8 cellular contexts compared by ENCODE assay signal in the genomic region with DNA sequence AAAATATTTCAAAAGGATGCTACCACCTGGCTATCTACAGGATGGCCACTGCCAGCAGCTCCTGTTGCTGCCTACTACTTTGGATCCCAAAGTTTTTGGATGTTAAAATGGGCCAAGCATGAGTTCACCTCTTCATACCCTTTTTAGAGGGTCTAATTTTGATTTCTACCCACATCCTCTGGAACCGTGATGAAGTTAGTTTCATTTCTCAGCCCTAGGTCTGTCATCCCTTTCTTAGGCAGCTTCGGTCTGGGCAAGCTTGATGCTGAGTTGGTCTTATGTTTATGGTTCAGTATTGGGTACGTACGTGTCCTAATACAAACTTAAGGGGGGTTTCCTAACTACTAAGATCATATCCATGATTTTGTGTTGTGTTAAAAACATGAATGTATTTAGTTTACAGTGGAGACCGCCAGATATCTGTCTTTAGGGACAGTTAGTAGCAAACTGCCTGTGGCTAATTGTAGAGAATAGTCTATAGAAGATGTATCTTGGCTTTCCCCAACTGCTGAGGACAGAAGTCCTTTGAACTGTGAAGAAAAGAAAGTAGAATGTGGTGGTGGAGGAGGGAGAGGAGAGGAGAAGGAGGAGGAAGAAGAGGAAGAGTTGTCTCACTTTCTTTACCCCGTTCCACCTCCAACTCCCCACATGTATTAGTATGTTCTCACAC.
A peak's percentile ranks its signal among the peaks of the same experiment; 100 is the strongest.
DNase-seq lines count a peak whose midpoint lies in the region; ATAC-seq and TF ChIP-seq lines count a peak whose summit lies in the region.

No MANE protein-coding gene starts in this region.

- H3K36me3 Mint-ChIP-seq in CD14-positive monocyte = peaks cover 3% of the 10 kb centered on the region in 2 donors
- H3K36me3 Mint-ChIP-seq in activated T-helper 17 cell treated with anti-CD3 and anti-CD28 coated beads, Interleukin-2, amount 50 U/mL, for 72 hours (ENCODE audit: low read depth) = no peaks in the 10 kb centered on the region

- peak overlapping the region in 5 of 7 donors; percentile 12 to 60 (median 53) for H3K27ac Mint-ChIP-seq in CD14-positive monocyte
- peak overlapping the region; percentile 87 for H3K27ac Mint-ChIP-seq in activated T-helper 17 cell treated with anti-CD3 and anti-CD28 coated beads, Interleukin-2, amount 50 U/mL, for 72 hours

- ATAC-seq in GM19025 (IDR thresholded peaks at IDR 0.05; ENCODE audit: low read depth, unreplicated experiment) (peak; percentile 47), HG03039 (IDR thresholded peaks at IDR 0.05; ENCODE audit: unreplicated experiment) (peak; percentile 72)
- ATAC-seq in activated T-helper 17 cell treated with anti-CD3 and anti-CD28 coated beads, Interleukin-2, amount 50 U/mL, for 72 hours (replicated peaks) = peak; percentile 79

- TF ChIP-seq CTCF in CD14-positive monocyte (IDR thresholded peaks at IDR 0.05) = no peak

- no peaks in the 10 kb centered on the region for H3K27me3 Mint-ChIP-seq in CD14-positive monocyte (ENCODE audit: low read depth in 3 of 3)
- no peaks in the 10 kb centered on the region for H3K27me3 Mint-ChIP-seq in activated T-helper 17 cell treated with anti-CD3 and anti-CD28 coated beads, Interleukin-2, amount 50 U/mL, for 72 hours

- peaks cover 16 to 25% (median 22%) of the 10 kb centered on the region in 7 donors for H3K9me3 Mint-ChIP-seq in CD14-positive monocyte
- peaks cover 14% of the 10 kb centered on the region for H3K9me3 Mint-ChIP-seq in activated T-helper 17 cell treated with anti-CD3 and anti-CD28 coated beads, Interleukin-2, amount 50 U/mL, for 72 hours

- intact Hi-C loops in CD14-positive monocyte (cut with micrococcal nuclease) = no loop called here

- DNase-seq in CD14-positive monocyte (ENCODE audit: low spot score) (no peak), NCI-H2081 (lab: John Stamatoyannopoulos, UW) (no peak), GM19240 (ENCODE audit: insufficient read length, low spot score) (no peak), HUDEP-2 (lab: John Stamatoyannopoulos, UW; ENCODE audit: unreplicated experiment in 76 of 76) (no peak), NCI-H2029 (lab: John Stamatoyannopoulos, UW) (no peak)

- peaks cover 27% of the 10 kb centered on the region for H3K4me1 Mint-ChIP-seq in CD14-positive monocyte
- H3K4me1 Mint-ChIP-seq in activated T-helper 17 cell treated with anti-CD3 and anti-CD28 coated beads, Interleukin-2, amount 50 U/mL, for 72 hours = peaks cover 41% of the 10 kb centered on the region

- H3K4me3 Mint-ChIP-seq in CD14-positive monocyte = peak overlapping the region in 1 of 2 donors; percentile 7
- H3K4me3 Mint-ChIP-seq in activated T-helper 17 cell treated with anti-CD3 and anti-CD28 coated beads, Interleukin-2, amount 50 U/mL, for 72 hours = peak overlapping the region; percentile 73
